In genomic region chr13:44329041-44329440, GRCh38 we compare ENCODE assay signal across 7 cellular contexts. TPM values are rescaled to one million over a fixed set of nuclear protein-coding genes. Genes with fewer than 3 reads are reported as not detected.
"Had no signal": no experiment of that assay in that cellular context is flagged by ENCODE, and none has a peak within 500 bp of the region (broad histone marks: within the 10 kb centered on the region; RNA-seq: fewer than 3 reads in every experiment).

No MANE protein-coding gene starts in this region.

RNA-seq across cellular contexts. Expression of gene SERP2, which starts 44.6 kb away (rescaled TPM):
- total RNA-seq: activated CD4-positive, alpha-beta memory T cell treated with anti-CD3 and anti-CD28 coated beads for 36 hours; activated CD4-positive, alpha-beta memory T cell treated with anti-CD3 and anti-CD28 coated beads, Interleukin-2, amount 10 ng/mL, durations not matched to agents 7 days and 5 days; activated CD4-positive, alpha-beta T cell treated with anti-CD3 and anti-CD28 coated beads, Interleukin-2, amount 10 ng/mL, durations not matched to agents 24 days and 14 days; activated CD4-positive, alpha-beta T cell treated with anti-CD3 and anti-CD28 coated beads, Interleukin-2, amount 10 ng/mL, durations not matched to agents 7 days and 5 days; activated CD8-positive, alpha-beta memory T cell treated with anti-CD3 and anti-CD28 coated beads, Interleukin-2, amount 10 ng/mL, durations not matched to agents 7 days and 5 days; T-helper 17 cell; T-helper 2 cell treated with Interferon-gamma antibody and Interleukin-4, amounts not matched to agents 100 ng/mL and 5 ng/mL, for 36 hours had no signal
